In the genomic region with DNA sequence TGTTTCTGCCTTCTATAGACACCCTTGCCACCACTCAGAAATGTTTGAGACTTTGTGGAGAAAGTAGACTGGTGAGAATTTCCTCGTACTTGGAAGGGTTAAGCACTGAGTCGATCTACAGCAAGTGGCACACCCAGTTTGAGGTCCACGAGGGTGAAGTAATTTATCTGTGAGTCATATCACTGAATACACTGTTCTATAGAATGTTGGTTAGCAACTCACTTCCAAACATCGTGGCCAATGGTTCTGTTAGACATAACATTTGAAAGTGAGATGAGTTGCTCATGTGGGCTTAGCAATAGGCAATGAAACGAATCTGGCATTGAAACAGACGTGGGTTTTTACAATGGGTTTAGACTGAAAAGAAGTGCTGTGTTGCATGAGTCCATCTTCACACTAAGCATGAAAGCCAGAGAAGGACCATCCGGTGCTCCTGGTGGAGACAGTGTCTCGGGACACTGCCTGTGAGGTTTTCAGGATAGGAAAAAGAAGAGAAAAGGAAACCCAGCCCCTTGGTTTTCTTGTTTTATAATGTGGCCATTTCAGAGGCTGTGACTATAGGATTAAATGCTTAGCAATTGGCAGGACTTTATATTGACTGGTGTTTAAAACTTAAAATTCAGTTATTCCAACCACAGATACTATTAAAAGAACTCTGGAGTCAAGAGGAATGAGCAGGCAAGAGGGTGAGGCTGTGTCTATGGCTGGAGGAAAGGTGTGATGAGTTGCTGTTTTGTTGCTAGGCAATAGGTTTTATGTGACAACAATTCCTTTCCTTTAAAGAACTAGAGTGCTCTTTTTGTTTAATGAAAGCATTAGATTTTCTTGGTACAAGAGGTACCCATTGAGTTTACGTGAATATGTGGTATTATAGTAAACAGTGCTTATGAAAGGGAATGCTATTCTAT, we compare ENCODE assay signal across 2 cellular contexts.
TF ChIP-seq lines count a peak whose summit lies in the region.

No MANE protein-coding gene starts in this region.

TF ChIP-seq in GM12878, 131 proteins besides CTCF, POLR2A, EP300 and RAD21:
- TF ChIP-seq, protein P1, sequence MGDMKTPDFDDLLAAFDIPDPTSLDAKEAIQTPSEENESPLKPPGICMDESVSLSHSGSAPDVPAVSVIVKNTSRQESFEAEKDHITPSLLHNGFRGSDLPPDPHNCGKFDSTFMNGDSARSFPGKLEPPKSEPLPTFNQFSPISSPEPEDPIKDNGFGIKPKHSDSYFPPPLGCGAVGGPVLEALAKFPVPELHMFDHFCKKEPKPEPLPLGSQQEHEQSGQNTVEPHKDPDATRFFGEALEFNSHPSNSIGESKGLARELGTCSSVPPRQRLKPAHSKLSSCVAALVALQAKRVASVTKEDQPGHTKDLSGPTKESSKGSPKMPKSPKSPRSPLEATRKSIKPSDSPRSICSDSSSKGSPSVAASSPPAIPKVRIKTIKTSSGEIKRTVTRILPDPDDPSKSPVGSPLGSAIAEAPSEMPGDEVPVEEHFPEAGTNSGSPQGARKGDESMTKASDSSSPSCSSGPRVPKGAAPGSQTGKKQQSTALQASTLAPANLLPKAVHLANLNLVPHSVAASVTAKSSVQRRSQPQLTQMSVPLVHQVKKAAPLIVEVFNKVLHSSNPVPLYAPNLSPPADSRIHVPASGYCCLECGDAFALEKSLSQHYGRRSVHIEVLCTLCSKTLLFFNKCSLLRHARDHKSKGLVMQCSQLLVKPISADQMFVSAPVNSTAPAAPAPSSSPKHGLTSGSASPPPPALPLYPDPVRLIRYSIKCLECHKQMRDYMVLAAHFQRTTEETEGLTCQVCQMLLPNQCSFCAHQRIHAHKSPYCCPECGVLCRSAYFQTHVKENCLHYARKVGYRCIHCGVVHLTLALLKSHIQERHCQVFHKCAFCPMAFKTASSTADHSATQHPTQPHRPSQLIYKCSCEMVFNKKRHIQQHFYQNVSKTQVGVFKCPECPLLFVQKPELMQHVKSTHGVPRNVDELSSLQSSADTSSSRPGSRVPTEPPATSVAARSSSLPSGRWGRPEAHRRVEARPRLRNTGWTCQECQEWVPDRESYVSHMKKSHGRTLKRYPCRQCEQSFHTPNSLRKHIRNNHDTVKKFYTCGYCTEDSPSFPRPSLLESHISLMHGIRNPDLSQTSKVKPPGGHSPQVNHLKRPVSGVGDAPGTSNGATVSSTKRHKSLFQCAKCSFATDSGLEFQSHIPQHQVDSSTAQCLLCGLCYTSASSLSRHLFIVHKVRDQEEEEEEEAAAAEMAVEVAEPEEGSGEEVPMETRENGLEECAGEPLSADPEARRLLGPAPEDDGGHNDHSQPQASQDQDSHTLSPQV (IDR thresholded peaks at IDR 0.05): no peak
- TF ChIP-seq NFIC (IDR thresholded peaks at IDR 0.05; ENCODE audit: low read depth, low read length): 0 out of 2 replicates have a peak, but pooled peaks have one; percentile 15
- TF ChIP-seq EED (IDR thresholded peaks at IDR 0.05; ENCODE audit: low read depth): 0 out of 2 replicates have a peak, but pooled peaks have one; percentile 28
- TF ChIP-seq NBN (IDR thresholded peaks at IDR 0.05): no peak
- TF ChIP-seq JUNB (IDR thresholded peaks at IDR 0.05): peak; percentile 10; the same call in 1 of the 2 replicates
TF ChIP-seq in GM12878: peak in this region for 3.

TF ChIP-seq in HepG2, 621 proteins besides CTCF, POLR2A, EP300 and RAD21 (continues in another document):
- 0 out of 2 replicates have a peak, but pooled peaks have one; percentile 63 for TF ChIP-seq ZBTB20 (CRISPR knock-in tag; IDR thresholded peaks at IDR 0.05; ENCODE audit: borderline replicate concordance, low read depth)
- TF ChIP-seq EED (CRISPR knock-in tag; IDR thresholded peaks at IDR 0.05): no peak
- peak; percentile 49 for TF ChIP-seq ASH2L (IDR thresholded peaks at IDR 0.05; ENCODE audit: insufficient read length, low read depth, low read length)
- TF ChIP-seq ZNF235 (CRISPR knock-in tag; IDR thresholded peaks at IDR 0.05; ENCODE audit: borderline replicate concordance): no peak
- TF ChIP-seq, protein P2, sequence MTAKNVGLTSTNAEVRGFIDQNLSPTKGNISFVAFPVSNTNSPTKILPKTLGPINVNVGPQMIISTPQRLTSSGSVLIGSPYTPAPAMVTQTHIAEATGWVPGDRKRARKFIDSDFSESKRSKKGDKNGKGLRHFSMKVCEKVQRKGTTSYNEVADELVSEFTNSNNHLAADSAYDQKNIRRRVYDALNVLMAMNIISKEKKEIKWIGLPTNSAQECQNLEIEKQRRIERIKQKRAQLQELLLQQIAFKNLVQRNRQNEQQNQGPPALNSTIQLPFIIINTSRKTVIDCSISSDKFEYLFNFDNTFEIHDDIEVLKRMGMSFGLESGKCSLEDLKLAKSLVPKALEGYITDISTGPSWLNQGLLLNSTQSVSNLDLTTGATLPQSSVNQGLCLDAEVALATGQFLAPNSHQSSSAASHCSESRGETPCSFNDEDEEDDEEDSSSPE (CRISPR knock-in tag; IDR thresholded peaks at IDR 0.05): no peak
- TF ChIP-seq JUND (CRISPR knock-in tag; IDR thresholded peaks at IDR 0.05): 0 out of 2 replicates have a peak, but pooled peaks have one; percentile 39
- no peak for TF ChIP-seq FOXK1 (CRISPR knock-in tag; IDR thresholded peaks at IDR 0.05; ENCODE audit: borderline replicate concordance, low read depth)
- no peak for TF ChIP-seq ZBTB25 (CRISPR knock-in tag; IDR thresholded peaks at IDR 0.05)
- TF ChIP-seq CEBPZ (IDR thresholded peaks at IDR 0.05; ENCODE audit: low read length): no peak
- TF ChIP-seq FOSL1 (CRISPR knock-in tag; IDR thresholded peaks at IDR 0.05; ENCODE audit: borderline replicate concordance): peak; percentile 52; the same call in 1 of the 2 replicates
- TF ChIP-seq PHB2 (IDR thresholded peaks at IDR 0.05; ENCODE audit: partially characterized antibody): no peak
- TF ChIP-seq ZNF275 (CRISPR knock-in tag; IDR thresholded peaks at IDR 0.05; ENCODE audit: borderline replicate concordance): no peak
- TF ChIP-seq KLF11 (CRISPR knock-in tag; IDR thresholded peaks at IDR 0.05): no peak
- no peak for TF ChIP-seq SETDB1 (CRISPR knock-in tag; IDR thresholded peaks at IDR 0.05; ENCODE audit: borderline replicate concordance)
- no peak for TF ChIP-seq CREB1 (IDR thresholded peaks at IDR 0.05)
- TF ChIP-seq CREB1 (CRISPR knock-in tag; IDR thresholded peaks at IDR 0.05): peak; percentile 37; the same call in 1 of the 2 replicates
- TF ChIP-seq BRF2 (CRISPR knock-in tag; IDR thresholded peaks at IDR 0.05): no peak
- TF ChIP-seq MXI1 (IDR thresholded peaks at IDR 0.05; ENCODE audit: borderline replicate concordance, low read depth, low read length): 0 out of 3 replicates have a peak, but pooled peaks have one; percentile 21
- TF ChIP-seq TFDP1 (CRISPR knock-in tag; IDR thresholded peaks at IDR 0.05; ENCODE audit: borderline replicate concordance): no peak
- TF ChIP-seq FOXP1 (IDR thresholded peaks at IDR 0.05): no peak
- TF ChIP-seq FOXP1 (CRISPR knock-in tag; IDR thresholded peaks at IDR 0.05): no peak
- TF ChIP-seq JUN (CRISPR knock-in tag; IDR thresholded peaks at IDR 0.05): 0 out of 2 replicates have a peak, but pooled peaks have one; percentile 40
- TF ChIP-seq FOXA1 (IDR thresholded peaks at IDR 0.05): no peak
- TF ChIP-seq FOXA1 (CRISPR knock-in tag; IDR thresholded peaks at IDR 0.05): no peak
- TF ChIP-seq ARID5B (CRISPR knock-in tag; IDR thresholded peaks at IDR 0.05): 0 out of 2 replicates have a peak, but pooled peaks have one; percentile 16
- no peak for TF ChIP-seq SMAD1 (CRISPR knock-in tag; IDR thresholded peaks at IDR 0.05; ENCODE audit: borderline replicate concordance, low read depth)
- no peak for TF ChIP-seq ZSCAN9 (CRISPR knock-in tag; IDR thresholded peaks at IDR 0.05; ENCODE audit: borderline replicate concordance)
- no peak for TF ChIP-seq ZNF883 (CRISPR knock-in tag; IDR thresholded peaks at IDR 0.05; ENCODE audit: not compliant biosample characterization)
- no peak for TF ChIP-seq NR2C2 (CRISPR knock-in tag; IDR thresholded peaks at IDR 0.05; ENCODE audit: borderline replicate concordance)
- peak; percentile 27; the same call in 1 of the 2 replicates for TF ChIP-seq SAP130 (CRISPR knock-in tag; IDR thresholded peaks at IDR 0.05; ENCODE audit: low read depth)
- TF ChIP-seq SRSF9 (IDR thresholded peaks at IDR 0.05; ENCODE audit: borderline replicate concordance, insufficient read depth, low read depth, low read length, poor library complexity, severe bottlenecking): no peak
- TF ChIP-seq PCBP2 (optimal IDR thresholded peaks at IDR 0.05; ENCODE audit: low read depth, low read length, poor library complexity, severe bottlenecking): no peak
